Comparison of ENCODE assay signal across 1 cellular context in genomic region chr17:4599505-4600281, GRCh38.
TF ChIP-seq lines count a peak whose summit lies in the region.

No MANE protein-coding gene starts in this region.

TF ChIP-seq in K562, 482 proteins besides CTCF, POLR2A, EP300 and RAD21:
- no peak for TF ChIP-seq TRIM24 (IDR thresholded peaks at IDR 0.05)
- no peak for TF ChIP-seq U2AF2 (optimal IDR thresholded peaks at IDR 0.05; ENCODE audit: low read depth, low read length)
- peak; percentile 45; the same call in 1 of the 2 replicates for TF ChIP-seq JUND (IDR thresholded peaks at IDR 0.05; ENCODE audit: borderline replicate concordance, low read depth, low read length)
- TF ChIP-seq JUND (tag; IDR thresholded peaks at IDR 0.05; ENCODE audit: borderline replicate concordance, low read depth, low read length): no peak; the same call in 2 of the 3 replicates
- TF ChIP-seq FOSL1 (tag; conservative IDR thresholded peaks at IDR 0.05): 0 out of 2 replicates have a peak, but pooled peaks have one; percentile 30
- TF ChIP-seq ZNF263 (CRISPR knock-in tag; IDR thresholded peaks at IDR 0.05; ENCODE audit: borderline replicate concordance): peak; percentile 70; the same call in 1 of the 2 replicates
- peak; percentile 29; the same call in 1 of the 2 replicates for TF ChIP-seq ATF3 (IDR thresholded peaks at IDR 0.05)
- TF ChIP-seq ATF3 (CRISPR knock-in tag; conservative IDR thresholded peaks at IDR 0.05): no peak
- peak; percentile 57 for TF ChIP-seq VEZF1 (CRISPR knock-in tag; IDR thresholded peaks at IDR 0.05)
- TF ChIP-seq TFAP4 (CRISPR knock-in tag; IDR thresholded peaks at IDR 0.05; ENCODE audit: borderline replicate concordance): peak; percentile 87
